In the genomic region with DNA sequence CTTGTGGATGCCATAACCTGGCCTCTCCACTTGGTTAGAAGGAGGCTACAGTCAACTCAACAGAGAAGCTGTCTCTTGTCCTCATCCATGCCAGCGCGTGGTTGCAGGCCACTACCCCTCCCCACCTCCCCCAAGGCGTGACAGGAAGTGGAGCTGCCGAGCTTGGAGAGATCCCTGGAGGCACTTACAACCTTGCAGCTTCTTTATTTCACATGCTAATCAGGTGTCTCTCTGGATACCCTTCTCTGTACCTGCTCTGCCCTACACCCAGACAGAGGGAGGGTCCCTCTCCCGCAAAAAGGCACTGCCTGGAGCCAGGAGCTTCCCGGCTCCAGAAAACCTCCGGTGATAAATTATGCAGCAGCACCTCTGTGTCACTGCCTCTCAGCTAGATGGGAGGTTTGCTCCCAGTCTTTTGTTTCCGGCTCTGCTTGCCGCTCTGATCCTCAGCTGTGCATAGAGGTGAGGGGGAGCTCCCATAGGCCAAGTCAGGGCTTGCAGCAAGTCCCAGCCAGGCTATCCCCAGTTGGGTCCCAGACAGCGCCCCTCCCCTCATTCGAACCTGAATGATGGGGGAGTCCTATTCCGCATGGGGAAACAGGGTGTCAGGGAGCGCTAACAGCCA, we compare ENCODE assay signal across 10 cellular contexts. TPM values are rescaled to one million over a fixed set of nuclear protein-coding genes. Genes with fewer than 3 reads are reported as not detected.
DNase-seq lines count a peak whose midpoint lies in the region; ATAC-seq and TF ChIP-seq lines count a peak whose summit lies in the region.
"Had no signal": no experiment of that assay in that cellular context is flagged by ENCODE, and none has a peak within 500 bp of the region (broad histone marks: within the 10 kb centered on the region; RNA-seq: fewer than 3 reads in every experiment).

No MANE protein-coding gene starts in this region.

- H3K4me1 Mint-ChIP-seq in T-helper 17 cell = peaks cover 7% of the 10 kb centered on the region

- H3K27me3 ChIP-seq in foreskin keratinocyte = no peaks in the 10 kb centered on the region

- no peaks in the 10 kb centered on the region for H3K36me3 Mint-ChIP-seq in T-helper 17 cell (ENCODE audit: low read depth)

- ATAC-seq in foreskin keratinocyte = peak; percentile 67
- ATAC-seq in HG02623 (IDR thresholded peaks at IDR 0.05; ENCODE audit: unreplicated experiment) = no peak
- ATAC-seq in GM18861 (IDR thresholded peaks at IDR 0.05; ENCODE audit: unreplicated experiment) = no peak
- no peak for ATAC-seq in T-helper 17 cell
- ATAC-seq: activated T-cell treated with anti-CD3 and anti-CD28 coated beads, Interleukin-2, amount 50 U/mL, for 4 hours had no signal

- peaks cover 72% of the 10 kb centered on the region for H3K27me3 Mint-ChIP-seq in T-helper 17 cell

- H3K9me3 ChIP-seq in T-helper 17 cell (ENCODE audit: control insufficient read depth, low read length, poor library complexity, severe bottlenecking) = no peaks in the 10 kb centered on the region

- no peak for TF ChIP-seq CTCF in foreskin keratinocyte (conservative IDR thresholded peaks at IDR 0.05)

- H3K27ac Mint-ChIP-seq in T-helper 17 cell = no peak overlapping the region

- no peak overlapping the region for H3K27ac ChIP-seq in foreskin keratinocyte

- H3K4me1 ChIP-seq in foreskin keratinocyte = peaks cover 27% of the 10 kb centered on the region

- no peak overlapping the region for H3K4me3 Mint-ChIP-seq in T-helper 17 cell
- H3K4me3 Mint-ChIP-seq: activated T-cell treated with anti-CD3 and anti-CD28 coated beads, Interleukin-2, amount 50 U/mL, for 4 hours had no signal

- in situ Hi-C loops in KBM-7 (cut with MboI; ENCODE audit: low pct_unique_long_range_greater_than_20kb, low sequenced_read_pairs) = no loop called here

- peak; percentile 71 for DNase-seq in KBM-7
- DNase-seq in NCI-H82 treated with DMSO at 0.1 percent for 48 hours (lab: John Stamatoyannopoulos, UW; ENCODE audit: unreplicated experiment) = peak; percentile 5
- peak in 1 of 2 donors; percentile 54 for DNase-seq in foreskin keratinocyte
- peak; percentile 38 for DNase-seq in putamen (ENCODE audit: low spot score)
- DNase-seq in T-helper 17 cell = no peak
- DNase-seq in NCI-H1694 treated with DMSO at 0.1 percent for 48 hours (lab: John Stamatoyannopoulos, UW) = no peak
- DNase-seq: activated T-cell treated with anti-CD3 and anti-CD28 coated beads, Interleukin-2, amount 50 U/mL, for 4 hours; RPMI8226 had no signal

RNA-seq across cellular contexts. Expression of a gene that starts 5.7 kb away (rescaled TPM):
- total RNA-seq in foreskin keratinocyte = 9.0 and 9.5 TPM in 2 replicates
- 4.2 and 5.0 TPM in 2 replicates for polyA plus RNA-seq in foreskin keratinocyte
- not detected for total RNA-seq in T-helper 17 cell

RNA-seq across cellular contexts. Expression of a gene that starts 23.9 kb away (rescaled TPM):
- total RNA-seq in foreskin keratinocyte (25.0 and 30.3 TPM in 2 replicates), T-helper 17 cell (10 to 100 TPM; 12.2 to 13.8 TPM)
- 29.5 and 32.5 TPM in 2 replicates for polyA plus RNA-seq in foreskin keratinocyte

Comparison
In these comparisons a context has a peak if more than half of its experiments do, and no peak if none do; other contexts are left out.
1. DNase-seq: peak in KBM-7 (single experiment), NCI-H82 treated with DMSO at 0.1 percent for 48 hours (single experiment) and putamen (single experiment); none in T-helper 17 cell (0 of 3) and NCI-H1694 treated with DMSO at 0.1 percent for 48 hours (single experiment).